In genomic region chr2:47078541-47079482, GRCh38 we compare ENCODE assay signal across 1 cellular context.
A peak's percentile ranks its signal among the peaks of the same experiment; 100 is the strongest.
TF ChIP-seq lines count a peak whose summit lies in the region.

No MANE protein-coding gene starts in this region.

TF ChIP-seq in K562, 482 proteins besides CTCF, POLR2A, EP300 and RAD21 (continued from another document and continues in another):
- TF ChIP-seq, protein P1, sequence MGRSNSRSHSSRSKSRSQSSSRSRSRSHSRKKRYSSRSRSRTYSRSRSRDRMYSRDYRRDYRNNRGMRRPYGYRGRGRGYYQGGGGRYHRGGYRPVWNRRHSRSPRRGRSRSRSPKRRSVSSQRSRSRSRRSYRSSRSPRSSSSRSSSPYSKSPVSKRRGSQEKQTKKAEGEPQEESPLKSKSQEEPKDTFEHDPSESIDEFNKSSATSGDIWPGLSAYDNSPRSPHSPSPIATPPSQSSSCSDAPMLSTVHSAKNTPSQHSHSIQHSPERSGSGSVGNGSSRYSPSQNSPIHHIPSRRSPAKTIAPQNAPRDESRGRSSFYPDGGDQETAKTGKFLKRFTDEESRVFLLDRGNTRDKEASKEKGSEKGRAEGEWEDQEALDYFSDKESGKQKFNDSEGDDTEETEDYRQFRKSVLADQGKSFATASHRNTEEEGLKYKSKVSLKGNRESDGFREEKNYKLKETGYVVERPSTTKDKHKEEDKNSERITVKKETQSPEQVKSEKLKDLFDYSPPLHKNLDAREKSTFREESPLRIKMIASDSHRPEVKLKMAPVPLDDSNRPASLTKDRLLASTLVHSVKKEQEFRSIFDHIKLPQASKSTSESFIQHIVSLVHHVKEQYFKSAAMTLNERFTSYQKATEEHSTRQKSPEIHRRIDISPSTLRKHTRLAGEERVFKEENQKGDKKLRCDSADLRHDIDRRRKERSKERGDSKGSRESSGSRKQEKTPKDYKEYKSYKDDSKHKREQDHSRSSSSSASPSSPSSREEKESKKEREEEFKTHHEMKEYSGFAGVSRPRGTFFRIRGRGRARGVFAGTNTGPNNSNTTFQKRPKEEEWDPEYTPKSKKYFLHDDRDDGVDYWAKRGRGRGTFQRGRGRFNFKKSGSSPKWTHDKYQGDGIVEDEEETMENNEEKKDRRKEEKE (IDR thresholded peaks at IDR 0.05; ENCODE audit: borderline replicate concordance in 1 of 2, control insufficient read depth in 1 of 2, low read depth in 2 of 2, low read length in 1 of 2), result no peak
- TF ChIP-seq CBX2 (IDR thresholded peaks at IDR 0.05; ENCODE audit: insufficient read depth, low read length, poor library complexity, severe bottlenecking) (no peak), ARID1B (IDR thresholded peaks at IDR 0.05) (peak; percentile 95), ZBED1 (IDR thresholded peaks at IDR 0.05) (no peak), CBX3 (IDR thresholded peaks at IDR 0.05; ENCODE audit: borderline replicate concordance in 1 of 2, low read length in 2 of 2) (peak in 1 of 2 experiments; percentile 66; a peak in 1 of 3 replicates), HMG20A (CRISPR knock-in tag; conservative IDR thresholded peaks at IDR 0.05) (no peak), PTTG1 (tag; IDR thresholded peaks at IDR 0.05; ENCODE audit: low read depth) (no peak), ZNF12 (CRISPR knock-in tag; IDR thresholded peaks at IDR 0.05) (no peak), SRSF7 (optimal IDR thresholded peaks at IDR 0.05; ENCODE audit: low read depth, low read length) (no peak), SMC3 (conservative IDR thresholded peaks at IDR 0.05; ENCODE audit: insufficient read depth, low read depth, low read length) (no peak), HOXB6 (CRISPR knock-in tag; IDR thresholded peaks at IDR 0.05; ENCODE audit: borderline replicate concordance) (no peak), TAF15 (IDR thresholded peaks at IDR 0.05; ENCODE audit: low read depth, low read length) (no peak), ATF7 (IDR thresholded peaks at IDR 0.05) (peak; percentile 56; the same call in 1 of the 2 replicates), TRIM28 (IDR thresholded peaks at IDR 0.05) (peak; percentile 80), HDAC3 (IDR thresholded peaks at IDR 0.05; ENCODE audit: borderline replicate concordance, partially characterized antibody) (no peak), TCFL5 (CRISPR knock-in tag; conservative IDR thresholded peaks at IDR 0.05) (no peak), ZNF511 (CRISPR knock-in tag; IDR thresholded peaks at IDR 0.05) (no peak), DDX20 (tag; IDR thresholded peaks at IDR 0.05; ENCODE audit: low read depth) (no peak), ZNF143 (CRISPR knock-in tag; IDR thresholded peaks at IDR 0.05) (no peak), CHD2 (IDR thresholded peaks at IDR 0.05; ENCODE audit: low read depth, low read length) (no peak), MAZ (CRISPR knock-in tag; conservative IDR thresholded peaks at IDR 0.05 in 1 of 2, IDR thresholded peaks at IDR 0.05 in 1 of 2) (no peak), TFAM (CRISPR knock-in tag; conservative IDR thresholded peaks at IDR 0.05) (no peak), NCOA2 (IDR thresholded peaks at IDR 0.05; ENCODE audit: partially characterized antibody in 2 of 2) (no peak), EGR1 (conservative IDR thresholded peaks at IDR 0.05) (no peak; the same call in 1 of the 2 replicates), KAT8 (IDR thresholded peaks at IDR 0.05; ENCODE audit: low read depth) (no peak), ESRRA (IDR thresholded peaks at IDR 0.05; ENCODE audit: borderline replicate concordance, low read depth) (peak; percentile 93), TARDBP (IDR thresholded peaks at IDR 0.05) (no peak), LARP7 (IDR thresholded peaks at IDR 0.05) (no peak), SMARCE1 (IDR thresholded peaks at IDR 0.05) (peak; percentile 83), RFX5 (IDR thresholded peaks at IDR 0.05; ENCODE audit: low read depth, low read length) (no peak), SAP30 (IDR thresholded peaks at IDR 0.05; ENCODE audit: borderline replicate concordance, insufficient read depth, low read depth, low read length, poor library complexity, severe bottlenecking) (no peak), CCAR2 (IDR thresholded peaks at IDR 0.05; ENCODE audit: low read depth, low read length) (no peak), BDP1 (IDR thresholded peaks at IDR 0.05; ENCODE audit: insufficient read depth, insufficient read length) (no peak), ZNF644 (tag; IDR thresholded peaks at IDR 0.05; ENCODE audit: low read depth) (no peak), PCBP1 (IDR thresholded peaks at IDR 0.05; ENCODE audit: low read depth, low read length, poor library complexity, severe bottlenecking) (no peak), MECOM (CRISPR knock-in tag; IDR thresholded peaks at IDR 0.05) (no peak), RNF2 (IDR thresholded peaks at IDR 0.05) (peak; percentile 49; the same call in 1 of the 2 replicates), ASH1L (IDR thresholded peaks at IDR 0.05; ENCODE audit: borderline replicate concordance, low read depth, partially characterized antibody) (no peak), HSF4 (CRISPR knock-in tag; IDR thresholded peaks at IDR 0.05; ENCODE audit: borderline replicate concordance) (no peak), HNRNPLL (IDR thresholded peaks at IDR 0.05; ENCODE audit: low read depth, low read length, poor library complexity, severe bottlenecking) (no peak), TCF7L2 (IDR thresholded peaks at IDR 0.05; ENCODE audit: low read depth, low read length) (no peak), NONO (IDR thresholded peaks at IDR 0.05; ENCODE audit: low read depth in 2 of 2, low read length in 1 of 2) (no peak; a peak in 1 of 4 replicates), ZNF347 (CRISPR knock-in tag; IDR thresholded peaks at IDR 0.05; ENCODE audit: low read depth) (no peak), MITF (IDR thresholded peaks at IDR 0.05) (no peak), MAFG (tag; conservative IDR thresholded peaks at IDR 0.05) (no peak), ZNF586 (CRISPR knock-in tag; conservative IDR thresholded peaks at IDR 0.05) (no peak), BCL6 (CRISPR knock-in tag; IDR thresholded peaks at IDR 0.05) (no peak), ELF2 (CRISPR knock-in tag; IDR thresholded peaks at IDR 0.05) (no peak), SMAD1 (IDR thresholded peaks at IDR 0.05; ENCODE audit: low read depth, low read length, partially characterized antibody) (no peak), SP1 (CRISPR knock-in tag; IDR thresholded peaks at IDR 0.05) (0 out of 2 replicates have a peak, but pooled peaks have one; percentile 37), ZNF165 (CRISPR knock-in tag; IDR thresholded peaks at IDR 0.05; ENCODE audit: borderline replicate concordance) (no peak), FOXA1 (IDR thresholded peaks at IDR 0.05; ENCODE audit: borderline replicate concordance) (peak; percentile 91), RHOXF2B (CRISPR knock-in tag; conservative IDR thresholded peaks at IDR 0.05) (no peak), HNRNPK (IDR thresholded peaks at IDR 0.05; ENCODE audit: low read depth, low read length, poor library complexity, severe bottlenecking) (no peak), ZKSCAN3 (CRISPR knock-in tag; IDR thresholded peaks at IDR 0.05) (no peak), CREBBP (IDR thresholded peaks at IDR 0.05; ENCODE audit: low read depth, low read length) (no peak), E2F3 (CRISPR knock-in tag; IDR thresholded peaks at IDR 0.05) (no peak), HMG20B (CRISPR knock-in tag; IDR thresholded peaks at IDR 0.05) (no peak)
- TF ChIP-seq, protein P2, sequence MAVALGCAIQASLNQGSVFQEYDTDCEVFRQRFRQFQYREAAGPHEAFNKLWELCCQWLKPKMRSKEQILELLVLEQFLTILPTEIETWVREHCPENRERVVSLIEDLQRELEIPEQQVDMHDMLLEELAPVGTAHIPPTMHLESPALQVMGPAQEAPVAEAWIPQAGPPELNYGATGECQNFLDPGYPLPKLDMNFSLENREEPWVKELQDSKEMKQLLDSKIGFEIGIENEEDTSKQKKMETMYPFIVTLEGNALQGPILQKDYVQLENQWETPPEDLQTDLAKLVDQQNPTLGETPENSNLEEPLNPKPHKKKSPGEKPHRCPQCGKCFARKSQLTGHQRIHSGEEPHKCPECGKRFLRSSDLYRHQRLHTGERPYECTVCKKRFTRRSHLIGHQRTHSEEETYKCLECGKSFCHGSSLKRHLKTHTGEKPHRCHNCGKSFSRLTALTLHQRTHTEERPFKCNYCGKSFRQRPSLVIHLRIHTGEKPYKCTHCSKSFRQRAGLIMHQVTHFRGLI (CRISPR knock-in tag; IDR thresholded peaks at IDR 0.05), result no peak
- TF ChIP-seq, protein P3, sequence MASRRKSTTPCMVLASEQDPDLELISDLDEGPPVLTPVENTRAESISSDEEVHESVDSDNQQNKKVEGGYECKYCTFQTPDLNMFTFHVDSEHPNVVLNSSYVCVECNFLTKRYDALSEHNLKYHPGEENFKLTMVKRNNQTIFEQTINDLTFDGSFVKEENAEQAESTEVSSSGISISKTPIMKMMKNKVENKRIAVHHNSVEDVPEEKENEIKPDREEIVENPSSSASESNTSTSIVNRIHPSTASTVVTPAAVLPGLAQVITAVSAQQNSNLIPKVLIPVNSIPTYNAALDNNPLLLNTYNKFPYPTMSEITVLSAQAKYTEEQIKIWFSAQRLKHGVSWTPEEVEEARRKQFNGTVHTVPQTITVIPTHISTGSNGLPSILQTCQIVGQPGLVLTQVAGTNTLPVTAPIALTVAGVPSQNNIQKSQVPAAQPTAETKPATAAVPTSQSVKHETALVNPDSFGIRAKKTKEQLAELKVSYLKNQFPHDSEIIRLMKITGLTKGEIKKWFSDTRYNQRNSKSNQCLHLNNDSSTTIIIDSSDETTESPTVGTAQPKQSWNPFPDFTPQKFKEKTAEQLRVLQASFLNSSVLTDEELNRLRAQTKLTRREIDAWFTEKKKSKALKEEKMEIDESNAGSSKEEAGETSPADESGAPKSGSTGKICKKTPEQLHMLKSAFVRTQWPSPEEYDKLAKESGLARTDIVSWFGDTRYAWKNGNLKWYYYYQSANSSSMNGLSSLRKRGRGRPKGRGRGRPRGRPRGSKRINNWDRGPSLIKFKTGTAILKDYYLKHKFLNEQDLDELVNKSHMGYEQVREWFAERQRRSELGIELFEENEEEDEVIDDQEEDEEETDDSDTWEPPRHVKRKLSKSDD (conservative IDR thresholded peaks at IDR 0.05; ENCODE audit: low read length), result no peak
- TF ChIP-seq, protein P4, sequence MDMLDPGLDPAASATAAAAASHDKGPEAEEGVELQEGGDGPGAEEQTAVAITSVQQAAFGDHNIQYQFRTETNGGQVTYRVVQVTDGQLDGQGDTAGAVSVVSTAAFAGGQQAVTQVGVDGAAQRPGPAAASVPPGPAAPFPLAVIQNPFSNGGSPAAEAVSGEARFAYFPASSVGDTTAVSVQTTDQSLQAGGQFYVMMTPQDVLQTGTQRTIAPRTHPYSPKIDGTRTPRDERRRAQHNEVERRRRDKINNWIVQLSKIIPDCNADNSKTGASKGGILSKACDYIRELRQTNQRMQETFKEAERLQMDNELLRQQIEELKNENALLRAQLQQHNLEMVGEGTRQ (CRISPR knock-in tag; IDR thresholded peaks at IDR 0.05), result no peak
- TF ChIP-seq, protein P5, sequence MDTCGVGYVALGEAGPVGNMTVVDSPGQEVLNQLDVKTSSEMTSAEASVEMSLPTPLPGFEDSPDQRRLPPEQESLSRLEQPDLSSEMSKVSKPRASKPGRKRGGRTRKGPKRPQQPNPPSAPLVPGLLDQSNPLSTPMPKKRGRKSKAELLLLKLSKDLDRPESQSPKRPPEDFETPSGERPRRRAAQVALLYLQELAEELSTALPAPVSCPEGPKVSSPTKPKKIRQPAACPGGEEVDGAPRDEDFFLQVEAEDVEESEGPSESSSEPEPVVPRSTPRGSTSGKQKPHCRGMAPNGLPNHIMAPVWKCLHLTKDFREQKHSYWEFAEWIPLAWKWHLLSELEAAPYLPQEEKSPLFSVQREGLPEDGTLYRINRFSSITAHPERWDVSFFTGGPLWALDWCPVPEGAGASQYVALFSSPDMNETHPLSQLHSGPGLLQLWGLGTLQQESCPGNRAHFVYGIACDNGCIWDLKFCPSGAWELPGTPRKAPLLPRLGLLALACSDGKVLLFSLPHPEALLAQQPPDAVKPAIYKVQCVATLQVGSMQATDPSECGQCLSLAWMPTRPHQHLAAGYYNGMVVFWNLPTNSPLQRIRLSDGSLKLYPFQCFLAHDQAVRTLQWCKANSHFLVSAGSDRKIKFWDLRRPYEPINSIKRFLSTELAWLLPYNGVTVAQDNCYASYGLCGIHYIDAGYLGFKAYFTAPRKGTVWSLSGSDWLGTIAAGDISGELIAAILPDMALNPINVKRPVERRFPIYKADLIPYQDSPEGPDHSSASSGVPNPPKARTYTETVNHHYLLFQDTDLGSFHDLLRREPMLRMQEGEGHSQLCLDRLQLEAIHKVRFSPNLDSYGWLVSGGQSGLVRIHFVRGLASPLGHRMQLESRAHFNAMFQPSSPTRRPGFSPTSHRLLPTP (IDR thresholded peaks at IDR 0.05; ENCODE audit: borderline replicate concordance, extremely low read depth, insufficient read length), result no peak
- TF ChIP-seq, protein P6, sequence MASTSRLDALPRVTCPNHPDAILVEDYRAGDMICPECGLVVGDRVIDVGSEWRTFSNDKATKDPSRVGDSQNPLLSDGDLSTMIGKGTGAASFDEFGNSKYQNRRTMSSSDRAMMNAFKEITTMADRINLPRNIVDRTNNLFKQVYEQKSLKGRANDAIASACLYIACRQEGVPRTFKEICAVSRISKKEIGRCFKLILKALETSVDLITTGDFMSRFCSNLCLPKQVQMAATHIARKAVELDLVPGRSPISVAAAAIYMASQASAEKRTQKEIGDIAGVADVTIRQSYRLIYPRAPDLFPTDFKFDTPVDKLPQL (IDR thresholded peaks at IDR 0.05; ENCODE audit: extremely low read depth, insufficient read length), result no peak
